In the genomic region with DNA sequence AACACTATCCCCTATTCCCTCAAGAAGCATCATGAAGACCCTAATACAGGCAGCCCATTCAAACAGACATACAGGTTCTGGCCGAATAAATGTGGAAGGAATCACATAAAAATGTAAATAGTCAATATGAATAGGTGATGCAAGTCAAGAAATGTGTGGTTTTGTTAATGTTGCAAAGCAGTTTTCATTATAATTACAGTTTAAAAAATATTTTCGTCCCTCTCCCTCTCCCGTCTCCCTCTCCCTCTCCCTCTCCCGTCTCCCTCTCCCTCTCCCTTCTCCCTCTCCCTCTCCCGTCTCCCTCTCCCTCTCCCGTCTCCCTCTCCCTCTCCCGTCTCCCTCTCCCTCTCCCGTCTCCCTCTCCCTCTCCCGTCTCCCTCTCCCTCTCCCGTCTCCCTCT, we compare ENCODE assay signal across 3 cellular contexts.
DNase-seq lines count a peak whose midpoint lies in the region; ATAC-seq, FAIRE-seq and TF ChIP-seq lines count a peak whose summit lies in the region.
"Not testable (repeated sequence)": the region's sequence is repeated elsewhere in the genome, so short reads cannot be mapped to it uniquely, and the experiment has no call there.

No MANE protein-coding gene starts in this region.

- CTCF ChIA-PET in K562 (lab: Yijun Ruan, JAX; ENCODE audit: low intra/inter-chr PET ratio); HepG2 (lab: Yijun Ruan, JAX; ENCODE audit: low intra/inter-chr PET ratio, low total read pairs): not testable (repeated sequence)

- TF ChIP-seq EP300 in K562 (IDR thresholded peaks at IDR 0.05; ENCODE audit: low read length); HepG2 (IDR thresholded peaks at IDR 0.05; ENCODE audit: low read depth in 2 of 2, low read length in 2 of 2); HepG2 (CRISPR knock-in tag; IDR thresholded peaks at IDR 0.05; ENCODE audit: borderline replicate concordance): not testable (repeated sequence)

- intact Hi-C loops in K562 (cut with micrococcal nuclease); HepG2 (cut with micrococcal nuclease; ENCODE audit: unreplicated experiment): not testable (repeated sequence)

- not testable (repeated sequence) for H4K20me1 ChIP-seq in K562 (replicated peaks; ENCODE audit: control insufficient read depth, insufficient read depth, low read length); HepG2 (ENCODE audit: insufficient read depth, low read length)

- FAIRE-seq in K562 (lab: Jason Lieb, UNC); HepG2 (lab: Jason Lieb, UNC): not testable (repeated sequence)

- in situ Hi-C loops in K562 (cut with MboI); HepG2 (cut with HindIII; ENCODE audit: extremely low pct_ligation_motif_present, low pct_unique_long_range_greater_than_20kb): not testable (repeated sequence)

- H3K9ac ChIP-seq in K562 (ENCODE audit: insufficient read depth in 1 of 2, low read depth in 2 of 2, low read length in 2 of 2); HepG2 (ENCODE audit: insufficient read depth, low read depth, low read length): not testable (repeated sequence)

- H3K4me2 ChIP-seq in K562 (ENCODE audit: insufficient read depth, low read length); HepG2 (ENCODE audit: low read depth, low read length): not testable (repeated sequence)

- not testable (repeated sequence) for H3K27me3 ChIP-seq in K562 (ENCODE audit: control insufficient read depth in 2 of 2, insufficient read depth in 2 of 2, low read length in 2 of 2); HepG2 (ENCODE audit: control insufficient read depth in 1 of 2, insufficient read depth in 2 of 2, low read length in 2 of 2)

- WGBS in K562 (ENCODE audit: insufficient coverage, low coverage, missing lambda C conversion rate), result 0% methylated on average over 1 of the region's 10 CpGs
- 44% methylated on average over 10 of the region's 10 CpGs for WGBS in HepG2 (ENCODE audit: low lambda C conversion rate)

- not testable (repeated sequence) for TF ChIP-seq POLR2A in K562 (conservative IDR thresholded peaks at IDR 0.05); HepG2 (IDR thresholded peaks at IDR 0.05; ENCODE audit: insufficient read depth in 1 of 2, low read depth in 2 of 2, low read length in 2 of 2)

- H3K9me3 ChIP-seq in K562 (replicated peaks; ENCODE audit: control insufficient read depth, insufficient read depth, low read depth, low read length); HepG2 (ENCODE audit: low read length): not testable (repeated sequence)

- H3K4me3 ChIP-seq in K562; HepG2 (replicated peaks in 1 of 3; ENCODE audit: insufficient read depth in 1 of 3, low read depth in 2 of 3, low read length in 3 of 3): not testable (repeated sequence)

- H3K9me1 ChIP-seq in K562 (ENCODE audit: control insufficient read depth, insufficient read depth, low read length), result not testable (repeated sequence)

- not testable (repeated sequence) for BruUV-seq in K562 (replicated peaks; lab: Mats Ljungman, UMichigan); HepG2 (replicated peaks; lab: Mats Ljungman, UMichigan)

- TF ChIP-seq RAD21 in K562 (CRISPR knock-in tag; conservative IDR thresholded peaks at IDR 0.05 in 1 of 2, IDR thresholded peaks at IDR 0.05 in 1 of 2); HepG2 (CRISPR knock-in tag; IDR thresholded peaks at IDR 0.05): not testable (repeated sequence)

- POLR2A ChIA-PET in K562 (lab: Yijun Ruan, JAX); HepG2 (lab: Yijun Ruan, JAX): not testable (repeated sequence)

- H3K36me3 ChIP-seq in K562 (ENCODE audit: control insufficient read depth, insufficient read depth, low read length); HepG2 (replicated peaks in 1 of 2; ENCODE audit: control insufficient read depth in 1 of 2, insufficient read depth in 2 of 2, low read length in 2 of 2): not testable (repeated sequence)

- not testable (repeated sequence) for TF ChIP-seq CTCF in VCaP (conservative IDR thresholded peaks at IDR 0.05); K562 (IDR thresholded peaks at IDR 0.05 in 2 of 3, conservative IDR thresholded peaks at IDR 0.05 in 1 of 3; ENCODE audit: insufficient read depth in 2 of 3, low read depth in 1 of 3, low read length in 3 of 3); HepG2 (CRISPR knock-in tag; IDR thresholded peaks at IDR 0.05)

- not testable (repeated sequence) for H2AFZ ChIP-seq in K562 (ENCODE audit: low read depth, low read length); HepG2 (ENCODE audit: low read length)

- not testable (repeated sequence) for DNase-seq in K562 (ENCODE audit: extremely low read depth in 1 of 4, low spot score in 3 of 4); HepG2 (ENCODE audit: low spot score)

- H3K27ac ChIP-seq in VCaP, result peak overlapping the region; percentile 59; the same call in 1 of the 2 replicates
- not testable (repeated sequence) for H3K27ac ChIP-seq in K562 (ENCODE audit: extremely low read depth, low read depth, low read length); HepG2 (ENCODE audit: extremely low read length, insufficient read depth, low read length)

- not testable (repeated sequence) for ATAC-seq in K562, HepG2

- not testable (repeated sequence) for H3K79me2 ChIP-seq in K562 (ENCODE audit: control insufficient read depth, insufficient read depth, low read length); HepG2 (ENCODE audit: insufficient read depth, low read length)

- H3K4me1 ChIP-seq in K562 (replicated peaks in 1 of 2; ENCODE audit: control insufficient read depth in 2 of 2, insufficient read depth in 2 of 2, low read length in 2 of 2); HepG2 (ENCODE audit: insufficient read depth, low read length): not testable (repeated sequence)

TF ChIP-seq in K562, 482 proteins besides CTCF, POLR2A, EP300 and RAD21:
- peak; percentile 33 for TF ChIP-seq PCBP1 (IDR thresholded peaks at IDR 0.05; ENCODE audit: low read depth, low read length, poor library complexity, severe bottlenecking)

TF ChIP-seq in HepG2, 621 proteins besides CTCF, POLR2A, EP300 and RAD21:
- 0 out of 2 replicates have a peak, but pooled peaks have one; percentile 53 for TF ChIP-seq PCBP1 (IDR thresholded peaks at IDR 0.05; ENCODE audit: borderline replicate concordance, low read depth, low read length)
- peak; percentile 68 for TF ChIP-seq HNRNPK (IDR thresholded peaks at IDR 0.05; ENCODE audit: low read depth, low read length, poor library complexity, severe bottlenecking)
